10 cellular contexts compared by ENCODE assay signal in the genomic region with DNA sequence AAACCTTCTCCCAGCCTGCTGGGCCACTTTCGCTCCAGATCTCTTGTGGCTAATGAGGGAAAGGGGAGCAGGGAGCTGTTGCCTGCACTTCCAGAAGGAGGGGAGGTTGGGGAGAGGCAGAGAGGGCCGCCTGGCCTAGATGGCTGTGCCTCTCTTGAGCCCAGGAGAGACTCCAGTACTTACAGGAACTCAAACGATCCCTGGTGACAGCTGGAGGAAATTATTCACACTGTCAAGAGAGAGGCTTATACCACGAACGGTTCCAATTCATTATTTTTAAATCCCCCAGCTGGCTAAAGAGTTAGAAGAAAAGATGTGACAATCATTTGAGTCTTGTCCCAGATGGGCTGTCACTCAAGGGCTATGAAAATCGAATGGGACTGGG.
A peak's percentile ranks its signal among the peaks of the same experiment; 100 is the strongest.
DNase-seq lines count a peak whose midpoint lies in the region; ATAC-seq, FAIRE-seq and TF ChIP-seq lines count a peak whose summit lies in the region.
"Had no signal": no experiment of that assay in that cellular context is flagged by ENCODE, and none has a peak within 500 bp of the region (broad histone marks: within the 10 kb centered on the region; RNA-seq: fewer than 3 reads in every experiment).

No MANE protein-coding gene starts in this region.

- H3K4me3 ChIP-seq in WERI-Rb-1 (ENCODE audit: low read depth, low read length): no peak overlapping the region
- peak overlapping the region; percentile 50 for H3K4me3 ChIP-seq in lower lobe of right lung
- no peak overlapping the region for H3K4me3 ChIP-seq in suprapubic skin

- H3K4me3 Mint-ChIP-seq in IgD-negative memory B cell: peak overlapping the region in 3 of 4 donors; percentile 73 to 76 (median 75)

- H3K9me3 Mint-ChIP-seq in IgD-negative memory B cell: no peaks in the 10 kb centered on the region
- H3K9me3 Mint-ChIP-seq: activated T-cell treated with anti-CD3 and anti-CD28 coated beads, Interleukin-2, amount 50 U/mL, for 4 hours had no signal

- H3K27me3 ChIP-seq in WERI-Rb-1 (ENCODE audit: insufficient read depth, low read depth, severe bottlenecking) (no peaks in the 10 kb centered on the region), lower lobe of right lung (ENCODE audit: low read depth) (no peaks in the 10 kb centered on the region), suprapubic skin (no peaks in the 10 kb centered on the region)

- H3K36me3 Mint-ChIP-seq in IgD-negative memory B cell: peaks cover 1% of the 10 kb centered on the region

- H3K36me3 ChIP-seq in WERI-Rb-1 (no peaks in the 10 kb centered on the region), lower lobe of right lung (no peaks in the 10 kb centered on the region), suprapubic skin (no peaks in the 10 kb centered on the region)

- no peak for TF ChIP-seq POLR2A in suprapubic skin (IDR thresholded peaks at IDR 0.05)

- peak; percentile 89 for DNase-seq in WERI-Rb-1
- DNase-seq in lower lobe of right lung: no peak
- no peak for DNase-seq in suprapubic skin (ENCODE audit: low spot score in 2 of 2)
- no peak for DNase-seq in activated gamma-delta T cell treated with Interleukin-2 at 50 U/mL for 16 hours
- no peak for DNase-seq in urothelium cell line (ENCODE audit: low spot score)
- DNase-seq in SHP77 (lab: John Stamatoyannopoulos, UW): no peak
- DNase-seq: activated T-cell treated with anti-CD3 and anti-CD28 coated beads, Interleukin-2, amount 50 U/mL, for 4 hours; NCI-H510A had no signal

- H3K4me1 ChIP-seq in lower lobe of right lung (peaks cover 25% of the 10 kb centered on the region), suprapubic skin (peaks cover 22% of the 10 kb centered on the region)

- H3K9me3 ChIP-seq in WERI-Rb-1 (ENCODE audit: severe bottlenecking) (no peaks in the 10 kb centered on the region), lower lobe of right lung (no peaks in the 10 kb centered on the region), suprapubic skin (no peaks in the 10 kb centered on the region)

- WGBS in suprapubic skin: 35% methylated on average over 6 of the region's 6 CpGs

- TF ChIP-seq CTCF in WERI-Rb-1 (IDR thresholded peaks at IDR 0.05; ENCODE audit: low read depth, low read length) (no peak), lower lobe of right lung (IDR thresholded peaks at IDR 0.05) (no peak), suprapubic skin (IDR thresholded peaks at IDR 0.05) (no peak)

- ATAC-seq in lower lobe of right lung: no peak
- ATAC-seq: activated CD4-positive, CD25-positive, alpha-beta regulatory T cell treated with anti-CD3 and anti-CD28 coated beads, Interleukin-2, amount 50 U/mL, for 24 hours; activated T-cell treated with anti-CD3 and anti-CD28 coated beads, Interleukin-2, amount 50 U/mL, for 4 hours had no signal

- TF ChIP-seq EP300 in suprapubic skin (IDR thresholded peaks at IDR 0.05): no peak

- H3K4me1 Mint-ChIP-seq in IgD-negative memory B cell: peaks cover 4 to 9% (median 7%) of the 10 kb centered on the region in 3 donors

- H3K27me3 Mint-ChIP-seq in IgD-negative memory B cell: no peaks in the 10 kb centered on the region

- FAIRE-seq in urothelium cell line (lab: Jason Lieb, UNC): no peak

- intact Hi-C loops in lower lobe of right lung (cut with DNase I): no loop called here

- peak overlapping the region in 2 of 3 donors; percentile 46 to 68 for H3K27ac Mint-ChIP-seq in IgD-negative memory B cell

- H3K27ac ChIP-seq in WERI-Rb-1 (peak overlapping the region; percentile 91), lower lobe of right lung (peak overlapping the region; percentile 84), suprapubic skin (peak overlapping the region; percentile 78)
